ENCODE assay signal across 22 cellular contexts in genomic region chr1:115632251-115633026, GRCh38.
"Had no signal": no experiment of that assay in that cellular context is flagged by ENCODE, and none has a peak within 500 bp of the region (broad histone marks: within the 10 kb centered on the region; RNA-seq: fewer than 3 reads in every experiment).

No MANE protein-coding gene starts in this region.

- H3K27me3 ChIP-seq: gastrocnemius medialis, ovary, tibial nerve, upper lobe of right lung, vagina had no signal

- H3K36me3 Mint-ChIP-seq: stimulated activated naive B cell treated with anti-CD40 and anti-IgM and Interleukin-4, amounts not matched to agents 10 μg/mL and 1 μg/mL and 100 μg/mL, for 72 hours had no signal

- H3K9me3 ChIP-seq: gastrocnemius medialis, lower lobe of right lung, ovary, psoas muscle, upper lobe of right lung, vagina had no signal

- H3K36me3 ChIP-seq: gastrocnemius medialis, lower lobe of right lung, ovary, thoracic aorta, tibial nerve, upper lobe of right lung, vagina had no signal

- H3K27ac Mint-ChIP-seq: effector memory CD8-positive, alpha-beta T cell; natural killer cell; stimulated activated naive B cell treated with anti-CD40 and anti-IgM and Interleukin-4, amounts not matched to agents 10 μg/mL and 1 μg/mL and 100 μg/mL, for 72 hours; stimulated activated naive CD8-positive, alpha-beta T cell treated with anti-CD3 and anti-CD28 coated beads, Interleukin-15, Interleukin-2, amounts not matched to agents 100 ng/mL and 50 ng/mL, for 24 hours had no signal

- H3K4me1 ChIP-seq: gastrocnemius medialis, lower lobe of right lung, psoas muscle, tibial nerve, upper lobe of right lung, vagina had no signal

- ATAC-seq: effector memory CD8-positive, alpha-beta T cell; gastrocnemius medialis; left ventricle myocardium superior; lower lobe of right lung; natural killer cell; psoas muscle; right cardiac atrium; stimulated activated naive B cell treated with anti-CD40 and anti-IgM and Interleukin-4, amounts not matched to agents 10 μg/mL and 1 μg/mL and 100 μg/mL, for 72 hours; upper lobe of right lung had no signal

- H3K27ac ChIP-seq: gastrocnemius medialis, lower lobe of right lung, ovary, psoas muscle, skin epidermis, thoracic aorta, tibial nerve, upper lobe of right lung, vagina had no signal

- DNase-seq: cortex of kidney; effector memory CD8-positive, alpha-beta T cell; foreskin fibroblast; gastrocnemius medialis; head of caudate nucleus; left ventricle myocardium superior; lower lobe of right lung; natural killer cell; occipital lobe; ovary; posterior cingulate gyrus; psoas muscle; right cardiac atrium; stimulated activated CD4-positive, alpha-beta T cell treated with anti-CD3 and anti-CD28 coated beads, Interleukin-15, amount 100 ng/mL, for 24 hours; stimulated activated CD4-positive, alpha-beta T cell treated with anti-CD3 and anti-CD28 coated beads, Interleukin-2, amount 100 ng/mL, for 48 hours; stimulated activated naive B cell treated with anti-CD40 and anti-IgM and Interleukin-4, amounts not matched to agents 10 μg/mL and 1 μg/mL and 100 μg/mL, for 72 hours; upper lobe of right lung had no signal

- H3K4me3 ChIP-seq: gastrocnemius medialis, lower lobe of right lung, ovary, psoas muscle, skin epidermis, thoracic aorta, tibial nerve, upper lobe of right lung, vagina had no signal

- H3K4me1 Mint-ChIP-seq: natural killer cell; stimulated activated naive B cell treated with anti-CD40 and anti-IgM and Interleukin-4, amounts not matched to agents 10 μg/mL and 1 μg/mL and 100 μg/mL, for 72 hours had no signal

- H3K4me3 Mint-ChIP-seq: effector memory CD8-positive, alpha-beta T cell; natural killer cell; stimulated activated naive B cell treated with anti-CD40 and anti-IgM and Interleukin-4, amounts not matched to agents 10 μg/mL and 1 μg/mL and 100 μg/mL, for 72 hours; stimulated activated naive CD8-positive, alpha-beta T cell treated with anti-CD3 and anti-CD28 coated beads, Interleukin-15, Interleukin-2, amounts not matched to agents 100 ng/mL and 50 ng/mL, for 24 hours had no signal
